Comparison of ENCODE assay signal across 8 cellular contexts in genomic region chr3:38164136-38164965, GRCh38. TPM values are rescaled to one million over a fixed set of nuclear protein-coding genes. Genes with fewer than 3 reads are reported as not detected.
A peak's percentile ranks its signal among the peaks of the same experiment; 100 is the strongest.
DNase-seq lines count a peak whose midpoint lies in the region; FAIRE-seq and TF ChIP-seq lines count a peak whose summit lies in the region.

No MANE protein-coding gene starts in this region.

- TF ChIP-seq CTCF in endothelial cell of umbilical vein (IDR thresholded peaks at IDR 0.05; ENCODE audit: extremely low read depth in 1 of 2, insufficient read depth in 1 of 2, low read depth in 1 of 2, low read length in 2 of 2), result no peak
- TF ChIP-seq CTCF in osteocyte (IDR thresholded peaks at IDR 0.05), result no peak
- TF ChIP-seq CTCF in GM10248 (IDR thresholded peaks at IDR 0.05; ENCODE audit: control extremely low read depth, extremely low read depth, low read depth, missing control alignments), result no peak

- H4K20me1 ChIP-seq in endothelial cell of umbilical vein (replicated peaks; ENCODE audit: control insufficient read depth, extremely low read depth, insufficient read depth, low read length), result no peaks in the 10 kb centered on the region

- H3K9me3 Mint-ChIP-seq in osteocyte (ENCODE audit: unreplicated experiment), result no peaks in the 10 kb centered on the region

- H3K9ac ChIP-seq in NT2/D1 (ENCODE audit: insufficient read length, low read depth) (peak overlapping the region; percentile 84), endothelial cell of umbilical vein (replicated peaks; ENCODE audit: extremely low read depth, insufficient read depth, low read length) (peak overlapping the region; percentile 74)

- H3K36me3 Mint-ChIP-seq in osteocyte (ENCODE audit: unreplicated experiment), result no peaks in the 10 kb centered on the region

- H3K9me3 ChIP-seq in NT2/D1 (ENCODE audit: insufficient read depth, low read length) (no peaks in the 10 kb centered on the region; the same call in 1 of the 2 replicates), endothelial cell of umbilical vein (replicated peaks; ENCODE audit: control insufficient read depth, insufficient read depth, low read length) (no peaks in the 10 kb centered on the region)

- CTCF ChIA-PET in endothelial cell of umbilical vein (lab: Charles Lee) (interaction anchor here (0.7 to 5.7 kb wide), 17 partner anchors 11 to 491 kb away, joined by 3 to 43 read pairs (median 4); partner anchors contain the start of genes ACAA1, EXOG, MYD88 and XYLB), GM10248 (lab: Yijun Ruan, JAX) (interaction anchor here (0.9 to 3.7 kb wide), 11 partner anchors 10 to 183 kb away, joined by 3 to 35 read pairs (median 4); partner anchors contain the start of genes ACAA1 and XYLB)

- no peak for FAIRE-seq in endothelial cell of umbilical vein (lab: Jason Lieb, UNC)

- H3K27ac Mint-ChIP-seq in osteocyte (ENCODE audit: unreplicated experiment), result peak overlapping the region; percentile 99

- no peak for TF ChIP-seq POLR2A in endothelial cell of umbilical vein (IDR thresholded peaks at IDR 0.05; ENCODE audit: low read depth, low read length)

- peak overlapping the region; percentile 81 for H3K27ac ChIP-seq in endothelial cell of umbilical vein (ENCODE audit: insufficient read depth, low read depth, low read length)

- peak; percentile 47 for DNase-seq in DMS153 treated with DMSO at 0.1 percent for 48 hours (lab: John Stamatoyannopoulos, UW; ENCODE audit: unreplicated experiment)
- DNase-seq in DMS153 (lab: John Stamatoyannopoulos, UW), result no peak
- no peak for DNase-seq in NT2/D1 (ENCODE audit: low read depth, low spot score)
- no peak for DNase-seq in endothelial cell of umbilical vein (ENCODE audit: low read depth, low spot score)
- no peak for DNase-seq in osteocyte (ENCODE audit: extremely low spot score, unreplicated experiment)
- DNase-seq in NCI-H446 (lab: John Stamatoyannopoulos, UW), result no peak
- no peak for DNase-seq in GM10248 (ENCODE audit: extremely low spot score)
- no peak for DNase-seq in COLO668 (lab: John Stamatoyannopoulos, UW; ENCODE audit: unreplicated experiment)

- POLR2A ChIA-PET in endothelial cell of umbilical vein (lab: Charles Lee) (interaction anchor here (0.9 to 1.9 kb wide), 6 partner anchors 21 to 83 kb away, joined by 3 to 22 read pairs (median 3); partner anchors contain the start of gene ACAA1), GM10248 (lab: Yijun Ruan, JAX) (interaction anchor here (0.5 to 1.6 kb wide), 5 partner anchors 9 to 76 kb away, joined by 3 to 15 read pairs (median 5); partner anchors contain the start of gene ACAA1)

- BruUV-seq in endothelial cell of umbilical vein (replicated peaks; lab: Mats Ljungman, UMichigan), result TSS peak; percentile 90

- H3K4me2 ChIP-seq in endothelial cell of umbilical vein (ENCODE audit: insufficient read depth, low read length), result peak overlapping the region; percentile 46

- H3K27me3 ChIP-seq in NT2/D1 (ENCODE audit: insufficient read depth, insufficient read length), result no peaks in the 10 kb centered on the region
- no peaks in the 10 kb centered on the region for H3K27me3 ChIP-seq in endothelial cell of umbilical vein (ENCODE audit: control insufficient read depth in 2 of 2, insufficient read depth in 2 of 2, low read length in 2 of 2)

- dilution Hi-C loops in endothelial cell of umbilical vein (cut with MboI; ENCODE audit: extremely low pct_ligation_motif_present, low sequenced_read_pairs), result no loop called here

- no peaks in the 10 kb centered on the region for H3K27me3 Mint-ChIP-seq in osteocyte (ENCODE audit: unreplicated experiment)

- H3K4me1 Mint-ChIP-seq in osteocyte (ENCODE audit: unreplicated experiment), result peaks cover 39% of the 10 kb centered on the region

- H3K4me3 ChIP-seq in NT2/D1 (ENCODE audit: insufficient read length, low read depth), result peak overlapping the region; percentile 85
- H3K4me3 ChIP-seq in endothelial cell of umbilical vein (replicated peaks in 1 of 3; ENCODE audit: insufficient read depth in 1 of 3, low read depth in 1 of 3, low read length in 3 of 3), result peak overlapping the region; percentile 44 to 62 (median 55)

- peaks cover 32% of the 10 kb centered on the region for H3K79me2 ChIP-seq in endothelial cell of umbilical vein (ENCODE audit: control insufficient read depth, insufficient read depth, low read length)

- peak overlapping the region; percentile 84 for H3K4me3 Mint-ChIP-seq in osteocyte (ENCODE audit: unreplicated experiment)

- intact Hi-C loops in endothelial cell of umbilical vein (cut with micrococcal nuclease), result no loop called here

- H3K9me1 ChIP-seq in endothelial cell of umbilical vein (replicated peaks; ENCODE audit: control insufficient read depth, extremely low read depth, insufficient read depth, low read length), result no peaks in the 10 kb centered on the region

- H3K4me1 ChIP-seq in NT2/D1 (ENCODE audit: insufficient read depth, insufficient read length), result no peaks in the 10 kb centered on the region
- H3K4me1 ChIP-seq in endothelial cell of umbilical vein (ENCODE audit: control insufficient read depth, extremely low read depth, insufficient read depth, low read length), result peaks cover 4% of the 10 kb centered on the region

- H3K36me3 ChIP-seq in NT2/D1 (ENCODE audit: insufficient read depth, insufficient read length, low read length) (peaks cover 6% of the 10 kb centered on the region), endothelial cell of umbilical vein (ENCODE audit: control insufficient read depth in 2 of 2, extremely low read depth in 1 of 2, insufficient read depth in 2 of 2, low read length in 2 of 2) (no peaks in the 10 kb centered on the region)

- peak overlapping the region; percentile 72 for H2AFZ ChIP-seq in endothelial cell of umbilical vein (ENCODE audit: low read depth, low read length)

TF ChIP-seq in endothelial cell of umbilical vein, 7 proteins besides CTCF, POLR2A, EP300 and RAD21:
- TF ChIP-seq EZH2 (IDR thresholded peaks at IDR 0.05; ENCODE audit: borderline replicate concordance, low read depth, low read length, severe bottlenecking) (no peak), FOS (IDR thresholded peaks at IDR 0.05; ENCODE audit: borderline replicate concordance, insufficient read depth, low read length) (no peak), MYC (IDR thresholded peaks at IDR 0.05; ENCODE audit: low read depth, low read length) (no peak), POLR2AphosphoS5 (IDR thresholded peaks at IDR 0.05; ENCODE audit: insufficient read depth, low read depth, low read length) (no peak), GATA2 (IDR thresholded peaks at IDR 0.05; ENCODE audit: insufficient read depth, insufficient read length, low read depth, low read length) (no peak), MAX (IDR thresholded peaks at IDR 0.05; ENCODE audit: insufficient read depth, insufficient read length) (no peak), JUN (IDR thresholded peaks at IDR 0.05; ENCODE audit: borderline replicate concordance, insufficient read depth, insufficient read length, low read depth) (no peak)
TF ChIP-seq in endothelial cell of umbilical vein: peak in this region for 0.

RNA-seq across cellular contexts. Expression of gene OXSR1, which starts 1.0 kb away (rescaled TPM):
- 32.9 and 34.3 TPM in 2 replicates for total RNA-seq in endothelial cell of umbilical vein
- 12.7 and 15.1 TPM in 2 replicates for polyA plus RNA-seq in endothelial cell of umbilical vein
- 18.5 and 19.6 TPM in 2 replicates for polyA plus RNA-seq in endothelial cell of umbilical vein (2011; cell fraction: cytosol; rRNA removed)
- polyA plus RNA-seq in endothelial cell of umbilical vein (2011; cell fraction: nucleus; rRNA removed), result 24.2 and 29.1 TPM in 2 replicates
- 18.2 and 26.0 TPM in 2 replicates for polyA plus RNA-seq in endothelial cell of umbilical vein (2012)
- 32.7 and 33.5 TPM in 2 replicates for polyA minus RNA-seq in endothelial cell of umbilical vein
- polyA minus RNA-seq in endothelial cell of umbilical vein (2011; cell fraction: cytosol; rRNA and poly(A)+ RNA removed), result 22.2 TPM
- polyA minus RNA-seq in endothelial cell of umbilical vein (2011; cell fraction: nucleus; rRNA and poly(A)+ RNA removed), result 19.8 and 20.8 TPM in 2 replicates
- total RNA-seq in osteocyte, result 55.7 and 57.8 TPM in 2 replicates

RNA-seq across cellular contexts. Expression of gene MYD88, which starts 25.9 kb away (rescaled TPM):
- 32.7 and 35.1 TPM in 2 replicates for total RNA-seq in endothelial cell of umbilical vein
- 48.9 and 55.0 TPM in 2 replicates for polyA plus RNA-seq in endothelial cell of umbilical vein
- 34.8 and 41.4 TPM in 2 replicates for polyA plus RNA-seq in endothelial cell of umbilical vein (2011; cell fraction: cytosol; rRNA removed)
- 33.7 and 41.3 TPM in 2 replicates for polyA plus RNA-seq in endothelial cell of umbilical vein (2011; cell fraction: nucleus; rRNA removed)
- 31.5 and 33.7 TPM in 2 replicates for polyA plus RNA-seq in endothelial cell of umbilical vein (2012)
- polyA minus RNA-seq in endothelial cell of umbilical vein, result 63.0 and 82.0 TPM in 2 replicates
- polyA minus RNA-seq in endothelial cell of umbilical vein (2011; cell fraction: cytosol; rRNA and poly(A)+ RNA removed), result 3.2 TPM
- polyA minus RNA-seq in endothelial cell of umbilical vein (2011; cell fraction: nucleus; rRNA and poly(A)+ RNA removed), result 11.7 and 17.9 TPM in 2 replicates
- 13.3 TPM in 2 replicates for total RNA-seq in osteocyte

RNA-seq across cellular contexts. Expression of gene ACAA1, which starts 27.4 kb away (rescaled TPM):
- total RNA-seq in endothelial cell of umbilical vein (46.9 and 52.1 TPM in 2 replicates), osteocyte (60.3 and 62.0 TPM in 2 replicates)
- 46.4 and 53.8 TPM in 2 replicates for polyA plus RNA-seq in endothelial cell of umbilical vein
- polyA plus RNA-seq in endothelial cell of umbilical vein (2011; cell fraction: cytosol; rRNA removed), result 47.6 and 53.5 TPM in 2 replicates
- 137 and 140 TPM in 2 replicates for polyA plus RNA-seq in endothelial cell of umbilical vein (2011; cell fraction: nucleus; rRNA removed)
- 29.8 and 39.5 TPM in 2 replicates for polyA plus RNA-seq in endothelial cell of umbilical vein (2012)
- 40.4 and 45.4 TPM in 2 replicates for polyA minus RNA-seq in endothelial cell of umbilical vein
- polyA minus RNA-seq in endothelial cell of umbilical vein (2011; cell fraction: cytosol; rRNA and poly(A)+ RNA removed), result 16.2 TPM
- polyA minus RNA-seq in endothelial cell of umbilical vein (2011; cell fraction: nucleus; rRNA and poly(A)+ RNA removed), result 25.0 and 25.5 TPM in 2 replicates
